8 cellular contexts compared by ENCODE assay signal in the genomic region with DNA sequence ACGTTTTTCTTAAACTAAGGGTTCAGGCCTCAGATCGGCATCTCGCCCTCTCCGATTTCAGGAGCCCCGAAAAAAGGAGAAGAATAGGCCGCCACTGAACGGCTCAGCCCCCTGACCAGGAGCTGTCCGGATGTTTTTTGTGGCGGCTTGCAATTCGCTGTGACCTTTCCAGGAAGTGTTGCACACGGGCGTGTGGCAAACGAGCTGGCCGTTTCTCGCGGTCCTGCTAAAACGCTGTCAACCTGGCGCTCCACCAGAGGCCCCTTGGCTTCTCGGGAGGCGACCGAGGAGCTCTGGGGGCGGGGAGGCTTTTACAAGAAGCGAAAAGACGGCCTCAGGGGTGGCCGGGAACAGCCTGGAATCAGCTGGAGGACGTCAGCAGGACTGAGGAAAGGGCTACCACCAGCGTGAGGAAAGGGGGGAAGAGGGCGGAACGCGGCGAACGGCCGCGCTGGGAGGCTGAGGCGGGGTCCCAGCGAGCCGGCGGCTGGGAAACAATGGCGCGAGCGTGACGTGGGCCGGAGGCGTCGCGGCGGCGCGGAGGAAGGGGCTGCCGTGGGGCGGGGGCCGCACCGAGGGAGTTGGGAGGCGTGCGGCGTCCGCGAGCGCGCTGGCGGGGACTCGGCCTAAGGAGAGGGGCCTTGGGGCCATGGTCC. TPM values are rescaled to one million over a fixed set of nuclear protein-coding genes. Genes with fewer than 3 reads are reported as not detected.
DNase-seq lines count a peak whose midpoint lies in the region; ATAC-seq and TF ChIP-seq lines count a peak whose summit lies in the region.

No MANE protein-coding gene starts in this region.

- no peak overlapping the region for H2BK20ac ChIP-seq in IMR-90 (ENCODE audit: low read depth, low read length)

- peak overlapping the region; percentile 57 for H4K91ac ChIP-seq in IMR-90 (ENCODE audit: insufficient read depth, low read depth, low read length)

- TF ChIP-seq RAD21 in IMR-90 (IDR thresholded peaks at IDR 0.05; ENCODE audit: low read length) = no peak

- H3K4me1 ChIP-seq in IMR-90 (ENCODE audit: control insufficient read depth, insufficient read depth, low read length) (peaks cover 16% of the 10 kb centered on the region), SJSA1 (replicated peaks) (peaks cover 24% of the 10 kb centered on the region), testis (peaks cover 43% of the 10 kb centered on the region)

- BruUV-seq in IMR-90 (replicated peaks; lab: Mats Ljungman, UMichigan) = no TSS peak

- no peaks in the 10 kb centered on the region for H3K9me3 ChIP-seq in IMR-90 (ENCODE audit: control insufficient read depth, insufficient read depth, low read length)
- no peaks in the 10 kb centered on the region for H3K9me3 ChIP-seq in SJSA1 (replicated peaks)
- no peaks in the 10 kb centered on the region for H3K9me3 ChIP-seq in testis

- intact Hi-C loops in IMR-90 (cut with micrococcal nuclease) = loop anchor here (1.0 to 2.0 kb wide), 3 partner anchors 39 to 274 kb away; a partner anchor contains a TSS
- intact Hi-C loops in testis (cut with DNase I; ENCODE audit: low total_unique reads) = no loop called here

- in situ Hi-C loops in IMR-90 (cut with MboI; ENCODE audit: low sequenced_read_pairs) = loop anchor here (5.0 kb wide), 1 partner anchor 40 kb away; no protein-coding TSS in a partner anchor

- peaks cover 18% of the 10 kb centered on the region for H3K9me1 ChIP-seq in IMR-90 (ENCODE audit: insufficient read depth, low read length)

- H3K4me2 ChIP-seq in IMR-90 (ENCODE audit: low read depth, low read length) = peak overlapping the region; percentile 92

- peak overlapping the region; percentile 8; the same call in 1 of the 3 replicates for H2BK15ac ChIP-seq in IMR-90 (ENCODE audit: low read depth, low read length)

- peak overlapping the region; percentile 86 for H3K56ac ChIP-seq in IMR-90 (ENCODE audit: extremely low read depth, insufficient read depth, low read length)

- ATAC-seq in GM21447 (IDR thresholded peaks at IDR 0.05; ENCODE audit: unreplicated experiment) (peak; percentile 71), IMR-90 (ENCODE audit: low read depth) (peak; percentile 62)

- WGBS in IMR-90 (ENCODE audit: extremely low coverage in 2 of 2, insufficient read length in 1 of 2), 2 experiments = 1% methylated on average over 28 of the region's 62 CpGs; no CpG with 5 or more reads in 1 of the 2 experiments
- WGBS in testis, 2 donors = 0 to 1% methylated on average over 27 to 57 of the region's 62 CpGs

- H2BK120ac ChIP-seq in IMR-90 (ENCODE audit: low read depth, low read length) = peak overlapping the region; percentile 10; the same call in 1 of the 2 replicates

- dilution Hi-C loops in IMR-90 (cut with HindIII; ENCODE audit: low sequenced_read_pairs, unreplicated experiment) = no loop called here

- peaks cover 0 to 37% of the 10 kb centered on the region in 2 experiments; a peak in 2 of 4 replicates for H3K79me1 ChIP-seq in IMR-90 (ENCODE audit: low read depth in 1 of 2, low read length in 2 of 2)

- H3K4me3 ChIP-seq in IMR-90 (ENCODE audit: insufficient read depth, low read depth, low read length) = peak overlapping the region; percentile 92
- H3K4me3 ChIP-seq in SJSA1 = peak overlapping the region; percentile 87
- H3K4me3 ChIP-seq in testis = peak overlapping the region; percentile 98 to 99

- H3K14ac ChIP-seq in IMR-90 (replicated peaks; ENCODE audit: low read depth, low read length) = peak overlapping the region; percentile 86

- H3K36me3 ChIP-seq in IMR-90 (ENCODE audit: control insufficient read depth, insufficient read depth, low read length) = no peaks in the 10 kb centered on the region
- peaks cover 33% of the 10 kb centered on the region for H3K36me3 ChIP-seq in SJSA1
- no peaks in the 10 kb centered on the region for H3K36me3 ChIP-seq in testis (ENCODE audit: low read depth, missing control alignments)

- peak overlapping the region; percentile 20 for H2AK5ac ChIP-seq in IMR-90 (ENCODE audit: low read depth, low read length)

- TF ChIP-seq POLR2A in IMR-90 (IDR thresholded peaks at IDR 0.05; ENCODE audit: low read depth, low read length) (no peak; the same call in 1 of the 2 replicates), testis (IDR thresholded peaks at IDR 0.05) (no peak)

- H3K4ac ChIP-seq in IMR-90 (ENCODE audit: low read depth, low read length) = peak overlapping the region; percentile 64

- peak overlapping the region; percentile 98 for H3K27ac ChIP-seq in IMR-90 (ENCODE audit: insufficient read depth, low read length)
- H3K27ac ChIP-seq in SJSA1 = peak overlapping the region; percentile 91
- peak overlapping the region; percentile 95 to 98 for H3K27ac ChIP-seq in testis

- H2BK5ac ChIP-seq in IMR-90 (ENCODE audit: low read depth, low read length, poor library complexity, severe bottlenecking) = peak overlapping the region; percentile 87

- POLR2A ChIA-PET in IMR-90 (lab: Charles Lee; ENCODE audit: unreplicated experiment) = interaction anchor here (0.6 to 1.3 kb wide), 3 partner anchors 39 to 56 kb away, joined by 3 to 4 read pairs (median 3); no protein-coding TSS in a partner anchor

- peak overlapping the region; percentile 51 to 73 for H4K8ac ChIP-seq in IMR-90 (ENCODE audit: low read depth in 2 of 2, low read length in 2 of 2)

- no peak for TF ChIP-seq CTCF in IMR-90 (conservative IDR thresholded peaks at IDR 0.05; ENCODE audit: low read depth, low read length)
- no peak for TF ChIP-seq CTCF in testis (IDR thresholded peaks at IDR 0.05)

- H4K20me1 ChIP-seq in IMR-90 (ENCODE audit: insufficient read depth, low read length) = peaks cover 32% of the 10 kb centered on the region; the same call in 1 of the 2 replicates

- peak; percentile 8 for DNase-seq in DMS79 (lab: John Stamatoyannopoulos, UW)
- peak; percentile 75 for DNase-seq in IMR-90
- DNase-seq in SJSA1 (ENCODE audit: low read depth in 1 of 2, low spot score in 2 of 2) = peak; percentile 81 to 82
- DNase-seq in activated naive CD4-positive, alpha-beta T cell treated with anti-CD3 and anti-CD28 coated beads, Interleukin-2, amount 50 U/mL, for 16 hours = peak; percentile 58
- DNase-seq in globus pallidus (ENCODE audit: low spot score) = peak; percentile 64
- peak; percentile 59 for DNase-seq in occipital lobe (lab: John Stamatoyannopoulos, UW)
- peak; percentile 80 for DNase-seq in testis

- H3K18ac ChIP-seq in IMR-90 (ENCODE audit: low read depth, low read length) = peak overlapping the region; percentile 54

- CTCF ChIA-PET in IMR-90 (lab: Yijun Ruan, JAX) = interaction anchor here (0.6 to 2.4 kb wide), 4 partner anchors 46 to 485 kb away, joined by 3 to 6 read pairs (median 5); no protein-coding TSS in a partner anchor

- H4K5ac ChIP-seq in IMR-90 (ENCODE audit: low read depth, low read length) = peak overlapping the region; percentile 71

- H2AFZ ChIP-seq in IMR-90 (replicated peaks; ENCODE audit: low read length, poor library complexity) = peak overlapping the region; percentile 88

- H3K9ac ChIP-seq in IMR-90 (ENCODE audit: low read depth, low read length) = peak overlapping the region; percentile 96

- H3K27me3 ChIP-seq in IMR-90 (ENCODE audit: control insufficient read depth, insufficient read depth, low read length) = no peaks in the 10 kb centered on the region
- no peaks in the 10 kb centered on the region for H3K27me3 ChIP-seq in SJSA1 (replicated peaks)
- no peaks in the 10 kb centered on the region for H3K27me3 ChIP-seq in testis

- peak overlapping the region; percentile 93 for H2AK9ac ChIP-seq in IMR-90 (replicated peaks; ENCODE audit: low read depth, low read length, poor library complexity)

- peak overlapping the region; percentile 82 for H3K23ac ChIP-seq in IMR-90 (ENCODE audit: low read depth, low read length)

TF ChIP-seq in IMR-90, 13 proteins besides CTCF, POLR2A, EP300 and RAD21:
- TF ChIP-seq, protein P1, sequence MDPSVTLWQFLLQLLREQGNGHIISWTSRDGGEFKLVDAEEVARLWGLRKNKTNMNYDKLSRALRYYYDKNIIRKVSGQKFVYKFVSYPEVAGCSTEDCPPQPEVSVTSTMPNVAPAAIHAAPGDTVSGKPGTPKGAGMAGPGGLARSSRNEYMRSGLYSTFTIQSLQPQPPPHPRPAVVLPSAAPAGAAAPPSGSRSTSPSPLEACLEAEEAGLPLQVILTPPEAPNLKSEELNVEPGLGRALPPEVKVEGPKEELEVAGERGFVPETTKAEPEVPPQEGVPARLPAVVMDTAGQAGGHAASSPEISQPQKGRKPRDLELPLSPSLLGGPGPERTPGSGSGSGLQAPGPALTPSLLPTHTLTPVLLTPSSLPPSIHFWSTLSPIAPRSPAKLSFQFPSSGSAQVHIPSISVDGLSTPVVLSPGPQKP (IDR thresholded peaks at IDR 0.05; ENCODE audit: borderline replicate concordance, low read depth, low read length) = no peak
- peak; percentile 44; the same call in 1 of the 2 replicates for TF ChIP-seq CEBPB (IDR thresholded peaks at IDR 0.05; ENCODE audit: low read depth, low read length)
TF ChIP-seq in IMR-90: peak in this region for 1.

RNA-seq across cellular contexts. Expression of a gene that starts 0.5 kb away (rescaled TPM):
- total RNA-seq in IMR-90 (2012; rRNA removed) = 60.0 and 83.3 TPM in 2 replicates
- polyA plus RNA-seq in IMR-90 (2012; rRNA removed) = 48.4 and 65.1 TPM in 2 replicates
- 15.0 and 21.0 TPM in 2 replicates for polyA plus RNA-seq in IMR-90 (2012; cell fraction: cytosol; rRNA removed)
- polyA plus RNA-seq in IMR-90 (2012; cell fraction: nucleus; rRNA removed; ENCODE audit: low replicate concordance) = 13.4 and 65.9 TPM in 2 replicates
- 97.2 and 107 TPM in 2 replicates for total RNA-seq in SJSA1 (2014; rRNA removed; shearing (Covaris generic))
- total RNA-seq in occipital lobe = 96.7 TPM
- total RNA-seq in testis = 100 to 1,000 TPM; 105 to 114 TPM
- 125 TPM for polyA plus RNA-seq in testis (ENCODE audit: insufficient read depth, low read depth, low replicate concordance)

RNA-seq across cellular contexts. Expression of a gene that starts 53.1 kb away (rescaled TPM):
- total RNA-seq in IMR-90 (2012; rRNA removed) (under 0.01 and 0.28 TPM in 2 replicates), occipital lobe (0.16 TPM), testis (not detected)
- polyA plus RNA-seq in IMR-90 (2012; rRNA removed) (0.07 and 0.26 TPM in 2 replicates), testis (ENCODE audit: insufficient read depth, low read depth, low replicate concordance) (not detected)
- 0.02 TPM in 2 replicates for polyA plus RNA-seq in IMR-90 (2012; cell fraction: cytosol; rRNA removed)
- polyA plus RNA-seq in IMR-90 (2012; cell fraction: nucleus; rRNA removed; ENCODE audit: low replicate concordance) = not detected in 2 replicates
- total RNA-seq in SJSA1 (2014; rRNA removed; shearing (Covaris generic)) = 0.13 TPM in 1 of 2 replicates, not detected in the other

Comparison
In these comparisons a context has a peak if more than half of its experiments do, and no peak if none do; other contexts are left out.
1. Peak in every context shown above with its lines: DNase-seq, ATAC-seq, H3K4me3 ChIP-seq and H3K27ac ChIP-seq.
2. DNase-seq: peak in every context shown above with its lines; median percentile 82 in SJSA1; 80 in testis; 75 in IMR-90; 64 in globus pallidus; 59 in occipital lobe; 58 in activated naive CD4-positive, alpha-beta T cell treated with anti-CD3 and anti-CD28 coated beads, Interleukin-2, amount 50 U/mL, for 16 hours; 8 in DMS79.